In genomic region chr2:136119717-136120675, GRCh38 we compare ENCODE assay signal across 10 cellular contexts. TPM values are rescaled to one million over a fixed set of nuclear protein-coding genes. Genes with fewer than 3 reads are reported as not detected.
A peak's percentile ranks its signal among the peaks of the same experiment; 100 is the strongest.
DNase-seq lines count a peak whose midpoint lies in the region; ATAC-seq, FAIRE-seq and TF ChIP-seq lines count a peak whose summit lies in the region.
"Had no signal": no experiment of that assay in that cellular context is flagged by ENCODE, and none has a peak within 500 bp of the region (broad histone marks: within the 10 kb centered on the region; RNA-seq: fewer than 3 reads in every experiment).

No MANE protein-coding gene starts in this region.

- no peak overlapping the region for H2BK5ac ChIP-seq in H9 (ENCODE audit: insufficient read length, low read length)

- TF ChIP-seq CTCF in H9 (conservative IDR thresholded peaks at IDR 0.05) (no peak), astrocyte (IDR thresholded peaks at IDR 0.05; ENCODE audit: insufficient read depth, low read depth, low read length) (no peak), natural killer cell (IDR thresholded peaks at IDR 0.05) (no peak)

- H3K4me3 Mint-ChIP-seq in H9 (peak overlapping the region; percentile 78 to 92), astrocyte (ENCODE audit: unreplicated experiment) (peak overlapping the region; percentile 80), natural killer cell (peak overlapping the region; percentile 90)

- H3K27me3 Mint-ChIP-seq in H9 (ENCODE audit: low read depth) = peaks cover 67% of the 10 kb centered on the region
- H3K27me3 Mint-ChIP-seq in astrocyte (ENCODE audit: low read depth, unreplicated experiment) = peaks cover 16% of the 10 kb centered on the region
- H3K27me3 Mint-ChIP-seq in natural killer cell (ENCODE audit: low read depth in 2 of 2) = no peaks in the 10 kb centered on the region

- H3K27ac ChIP-seq in BLaER1 treated with 17β-estradiol and CSF1 and Interleukin-3, amounts not matched to agents 10 nM and 100 nM = peak overlapping the region in 9 of 11 experiments; percentile 49 to 91 (median 87); a peak in 19 of 22 replicates
- H3K27ac ChIP-seq in H9 (ENCODE audit: insufficient read length, low read depth, low read length) = no peak overlapping the region
- H3K27ac ChIP-seq in astrocyte (ENCODE audit: low read depth, low read length) = no peak overlapping the region

- peak overlapping the region; percentile 67 to 93 (median 89); a peak in 21 of 22 replicates for H3K9ac ChIP-seq in BLaER1 treated with 17β-estradiol and CSF1 and Interleukin-3, amounts not matched to agents 10 nM and 100 nM
- no peak overlapping the region for H3K9ac ChIP-seq in H9 (ENCODE audit: extremely low read depth, insufficient read length, low read length)
- no peak overlapping the region for H3K9ac ChIP-seq in astrocyte (ENCODE audit: low read length)

- H4K91ac ChIP-seq in H9 (ENCODE audit: insufficient read length, low read depth, low read length) = no peak overlapping the region

- WGBS in H9 (ENCODE audit: extremely low coverage, insufficient read length, low lambda C conversion rate) = no CpG with 5 or more reads among the region's 16 CpGs

- no peak overlapping the region for H3K56ac ChIP-seq in H9 (ENCODE audit: insufficient read length, low read depth, low read length)

- H3K79me2 ChIP-seq in H9 (ENCODE audit: insufficient read depth, low read length) (no peaks in the 10 kb centered on the region), astrocyte (ENCODE audit: insufficient read depth, low read length) (no peaks in the 10 kb centered on the region)

- H4K8ac ChIP-seq in H9 (replicated peaks; ENCODE audit: insufficient read length, low read depth, low read length) = no peak overlapping the region

- H3K4me2 ChIP-seq in BLaER1 treated with 17β-estradiol and CSF1 and Interleukin-3, amounts not matched to agents 10 nM and 100 nM = peak overlapping the region; percentile 87 to 99 (median 97)
- H3K4me2 ChIP-seq in H9 (ENCODE audit: insufficient read depth, insufficient read length, low read length) (peak overlapping the region; percentile 69), astrocyte (ENCODE audit: low read length) (peak overlapping the region; percentile 90)

- H3K36me3 ChIP-seq in BLaER1 treated with 17β-estradiol and CSF1 and Interleukin-3, amounts not matched to agents 10 nM and 100 nM = peaks cover 3 to 12% (median 8%) of the 10 kb centered on the region in 11 experiments; a peak in 21 of 22 replicates
- no peaks in the 10 kb centered on the region for H3K36me3 ChIP-seq in astrocyte (ENCODE audit: insufficient read depth, low read length)

- H3K4ac ChIP-seq in H9 (ENCODE audit: low read depth, low read length) = no peak overlapping the region

- no peak overlapping the region for H2AK5ac ChIP-seq in H9 (ENCODE audit: insufficient read length, low read length)

- no peak overlapping the region for H2BK120ac ChIP-seq in H9 (ENCODE audit: low read depth, low read length, poor library complexity, severe bottlenecking)

- intact Hi-C loops in natural killer cell (cut with micrococcal nuclease) = loop anchor here (1.0 to 10.0 kb wide), 8 partner anchors 63 to 378 kb away; partner anchors contain the start of gene UBXN4

- H3K9me3 ChIP-seq in BLaER1 treated with 17β-estradiol and CSF1 and Interleukin-3, amounts not matched to agents 10 nM and 100 nM (replicated peaks in 1 of 11) = no peaks in the 10 kb centered on the region
- H3K9me3 ChIP-seq in H9 (ENCODE audit: control insufficient read depth, low read depth, low read length) (no peaks in the 10 kb centered on the region), astrocyte (ENCODE audit: insufficient read depth, low read depth, low read length) (peaks cover 1% of the 10 kb centered on the region)
- H3K9me3 ChIP-seq: left lung had no signal

- no peak overlapping the region for H3K23ac ChIP-seq in H9 (ENCODE audit: insufficient read length, low read depth, low read length)

- H3K36me3 Mint-ChIP-seq in H9 (ENCODE audit: insufficient read depth in 1 of 3, low read depth in 3 of 3) (peaks cover 0 to 3% (median under 1%) of the 10 kb centered on the region in 3 experiments; a peak in 2 of 7 replicates), astrocyte (ENCODE audit: low read depth, unreplicated experiment) (no peaks in the 10 kb centered on the region), natural killer cell (peaks cover 3% of the 10 kb centered on the region)

- H2BK20ac ChIP-seq in H9 (ENCODE audit: low read depth, low read length, poor library complexity, severe bottlenecking) = no peak overlapping the region

- H2BK15ac ChIP-seq in H9 (ENCODE audit: low read depth, low read length) = no peak overlapping the region

- no peak overlapping the region for H3K27ac Mint-ChIP-seq in H9
- H3K27ac Mint-ChIP-seq in astrocyte (ENCODE audit: unreplicated experiment) = no peak overlapping the region
- H3K27ac Mint-ChIP-seq in natural killer cell = peak overlapping the region; percentile 85 to 90

- ATAC-seq in natural killer cell = no peak

- no peak for FAIRE-seq in astrocyte (lab: Jason Lieb, UNC)
- FAIRE-seq: G401.6 had no signal

- H3K27me3 ChIP-seq in BLaER1 treated with 17β-estradiol and CSF1 and Interleukin-3, amounts not matched to agents 10 nM and 100 nM = peaks cover 0 to 9% (median 0%) of the 10 kb centered on the region in 11 experiments; a peak in 6 of 22 replicates
- peaks cover 16% of the 10 kb centered on the region for H3K27me3 ChIP-seq in H9 (ENCODE audit: insufficient read depth, low read length)
- H3K27me3 ChIP-seq in astrocyte (ENCODE audit: insufficient read depth, low read length) = peaks cover 63% of the 10 kb centered on the region

- no peak overlapping the region for H3K18ac ChIP-seq in H9 (ENCODE audit: insufficient read length, low read depth, low read length)

- H3K9me3 Mint-ChIP-seq in H9 = no peaks in the 10 kb centered on the region; a peak in 1 of 5 replicates
- no peaks in the 10 kb centered on the region for H3K9me3 Mint-ChIP-seq in astrocyte (ENCODE audit: unreplicated experiment)
- H3K9me3 Mint-ChIP-seq in natural killer cell = no peaks in the 10 kb centered on the region

- H3K79me1 ChIP-seq in H9 (ENCODE audit: insufficient read depth, low read depth, low read length, poor library complexity, severe bottlenecking) = no peaks in the 10 kb centered on the region

- peaks cover 11 to 25% (median 21%) of the 10 kb centered on the region in 11 experiments; a peak in 20 of 22 replicates for H4K20me1 ChIP-seq in BLaER1 treated with 17β-estradiol and CSF1 and Interleukin-3, amounts not matched to agents 10 nM and 100 nM
- H4K20me1 ChIP-seq in H9 (ENCODE audit: control insufficient read depth, insufficient read depth, insufficient read length) (no peaks in the 10 kb centered on the region), astrocyte (ENCODE audit: insufficient read depth, low read length) (no peaks in the 10 kb centered on the region)

- H2AFZ ChIP-seq in H9 (ENCODE audit: low read length) (peak overlapping the region; percentile 61), astrocyte (ENCODE audit: low read depth, low read length) (peak overlapping the region; percentile 7)

- H3K4me1 ChIP-seq in BLaER1 treated with 17β-estradiol and CSF1 and Interleukin-3, amounts not matched to agents 10 nM and 100 nM = peaks cover 24 to 49% (median 41%) of the 10 kb centered on the region in 10 experiments
- H3K4me1 ChIP-seq in H9 (ENCODE audit: insufficient read depth, low read length) = no peaks in the 10 kb centered on the region; the same call in 1 of the 2 replicates
- peaks cover 19% of the 10 kb centered on the region for H3K4me1 ChIP-seq in astrocyte (ENCODE audit: insufficient read depth, low read length)

- no peak overlapping the region for H3T11ph ChIP-seq in H9 (ENCODE audit: low read length)

- DNase-seq in H9 (no peak), astrocyte (ENCODE audit: low read depth) (no peak), natural killer cell (no peak), NCI-H1436 treated with DMSO at 0.1 percent for 48 hours (lab: John Stamatoyannopoulos, UW) (no peak), C1 segment of cervical spinal cord (lab: John Stamatoyannopoulos, UW) (no peak)
- no peak for DNase-seq in activated CD4-positive, alpha-beta T cell treated with anti-CD3 and anti-CD28 coated beads, Interleukin-2, amount 50 U/mL, for 48 hours
- DNase-seq in activated CD4-positive, CD25-positive, alpha-beta regulatory T cell treated with anti-CD3 and anti-CD28 coated beads, Interleukin-2, amount 50 U/mL, for 72 hours = no peak

- H3K14ac ChIP-seq in H9 (ENCODE audit: insufficient read depth, low read length) = no peak overlapping the region

- peaks cover 31% of the 10 kb centered on the region for H3K23me2 ChIP-seq in H9 (ENCODE audit: insufficient read length, low read depth, low read length, poor library complexity, severe bottlenecking)

- no peak overlapping the region for H2BK12ac ChIP-seq in H9 (ENCODE audit: insufficient read length, low read depth, low read length)

- peaks cover 41 to 43% of the 10 kb centered on the region in 2 experiments for H3K4me1 Mint-ChIP-seq in H9
- no peaks in the 10 kb centered on the region for H3K4me1 Mint-ChIP-seq in astrocyte (ENCODE audit: low read depth, unreplicated experiment)
- peaks cover 40 to 54% of the 10 kb centered on the region in 2 donors for H3K4me1 Mint-ChIP-seq in natural killer cell

- H3K4me3 ChIP-seq in BLaER1 treated with 17β-estradiol and CSF1 and Interleukin-3, amounts not matched to agents 10 nM and 100 nM = peak overlapping the region; percentile 67 to 94 (median 89)
- no peak overlapping the region for H3K4me3 ChIP-seq in astrocyte (ENCODE audit: insufficient read depth, low read depth, low read length)

- H4K5ac ChIP-seq in H9 (ENCODE audit: insufficient read length, low read depth, low read length) = no peak overlapping the region

RNA-seq across cellular contexts. Expression of gene CXCR4, which starts 2.0 kb away (rescaled TPM):
- total RNA-seq in H9 (2021) (0.79 and 1.0 TPM in 2 replicates), astrocyte (2.8 and 4.1 TPM in 2 replicates), natural killer cell (100 to 1,000 TPM; 582 to 848 (median 741) TPM)

Comparison
In these comparisons a context has a peak if more than half of its experiments do, and no peak if none do; other contexts are left out.
1. H3K27ac ChIP-seq: peak in BLaER1 treated with 17β-estradiol and CSF1 and Interleukin-3, amounts not matched to agents 10 nM and 100 nM (9 of 11); none in H9 (single experiment) and astrocyte (single experiment).
2. H3K9ac ChIP-seq: peak in BLaER1 treated with 17β-estradiol and CSF1 and Interleukin-3, amounts not matched to agents 10 nM and 100 nM (11 of 11); none in H9 (single experiment) and astrocyte (single experiment).
3. H3K27ac Mint-ChIP-seq: peak in natural killer cell (2 of 2); none in H9 (0 of 3) and astrocyte (single experiment).
4. RNA of gene CXCR4, which starts 2.0 kb away (total RNA-seq): 582 to 848 TPM in natural killer cell; 2.8 to 4.1 TPM in astrocyte and 0.79 to 1.0 TPM in H9; every median in the first group is over 100 times any median in the second.
5. Peak in every context shown above with its lines, with median percentiles within 50 percentile points of each other: H3K4me2 ChIP-seq and H3K4me3 Mint-ChIP-seq.